ENCODE assay signal across 23 cellular contexts in the genomic region with DNA sequence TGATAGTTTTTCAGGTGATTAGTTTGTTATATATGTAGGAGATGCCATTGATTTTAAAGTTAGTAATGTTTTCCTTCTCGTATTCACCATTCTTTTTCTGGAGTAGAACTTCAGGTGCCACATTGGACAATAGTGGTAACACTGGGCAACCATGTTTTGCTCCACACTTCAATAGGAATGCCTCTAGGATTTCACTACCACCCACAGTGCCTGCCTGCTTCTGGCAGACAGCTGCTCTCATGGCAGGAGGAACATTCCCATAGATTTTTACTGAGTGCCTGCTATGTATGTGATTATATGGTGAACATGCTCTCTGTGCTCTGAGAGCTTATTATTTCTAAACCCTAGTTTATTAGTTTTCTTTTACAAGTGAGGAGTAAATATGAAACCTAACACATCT.
"Had no signal": no experiment of that assay in that cellular context is flagged by ENCODE, and none has a peak within 500 bp of the region (broad histone marks: within the 10 kb centered on the region; RNA-seq: fewer than 3 reads in every experiment).

No MANE protein-coding gene starts in this region.

- H3K27ac ChIP-seq: body of pancreas, cardiac muscle cell, foreskin keratinocyte, sigmoid colon, spleen, thoracic aorta had no signal

- H3K27me3 ChIP-seq: body of pancreas, cardiac muscle cell, foreskin keratinocyte, sigmoid colon, spleen had no signal

- H3K36me3 ChIP-seq: cardiac muscle cell, sigmoid colon, thoracic aorta had no signal

- H3K27ac Mint-ChIP-seq: activated B cell treated with CpG ODN at 0.5 μM for 24 hours; activated CD4-positive, alpha-beta memory T cell treated with anti-CD3 and anti-CD28 coated beads for 36 hours; activated naive CD8-positive, alpha-beta T cell treated with anti-CD3 and anti-CD28 coated beads, Interleukin-2, amount 50 U/mL, for 24 hours; activated T-cell treated with anti-CD3 and anti-CD28 coated beads, Interleukin-2, amount 50 U/mL, for 72 hours; memory B cell; T-helper 1 cell treated with Interleukin-12 subunit alpha and Interleukin-12 subunit beta and Interleukin-4 antibody, amounts not matched to agents 30 μg/mL and 1 μg/mL, for 36 hours; type B pancreatic cell had no signal

- H3K9me3 ChIP-seq: body of pancreas, sigmoid colon, spleen, thoracic aorta had no signal

- H3K27me3 Mint-ChIP-seq: activated B cell treated with CpG ODN at 0.5 μM for 24 hours; activated CD4-positive, alpha-beta memory T cell treated with anti-CD3 and anti-CD28 coated beads for 36 hours; activated naive CD8-positive, alpha-beta T cell treated with anti-CD3 and anti-CD28 coated beads, Interleukin-2, amount 50 U/mL, for 24 hours; memory B cell; naive B cell; type B pancreatic cell had no signal

- H3K4me3 ChIP-seq: body of pancreas, cardiac muscle cell, sigmoid colon, spleen, thoracic aorta had no signal

- H3K4me1 ChIP-seq: body of pancreas, foreskin keratinocyte, sigmoid colon had no signal

- H3K9me3 Mint-ChIP-seq: activated B cell treated with CpG ODN at 0.5 μM for 24 hours; activated CD4-positive, alpha-beta memory T cell treated with anti-CD3 and anti-CD28 coated beads for 36 hours; activated naive CD8-positive, alpha-beta T cell treated with anti-CD3 and anti-CD28 coated beads, Interleukin-2, amount 50 U/mL, for 24 hours; activated T-cell treated with anti-CD3 and anti-CD28 coated beads, Interleukin-2, amount 50 U/mL, for 72 hours; memory B cell; naive B cell; T-helper 1 cell treated with Interleukin-12 subunit alpha and Interleukin-12 subunit beta and Interleukin-4 antibody, amounts not matched to agents 30 μg/mL and 1 μg/mL, for 36 hours; type B pancreatic cell had no signal

- DNase-seq: activated B cell treated with CpG ODN at 0.5 μM for 24 hours; activated CD4-positive, alpha-beta memory T cell treated with anti-CD3 and anti-CD28 coated beads for 36 hours; activated CD4-positive, alpha-beta T cell treated with anti-CD3 and anti-CD28 coated beads for 4 hours; activated gamma-delta T cell; activated naive CD4-positive, alpha-beta T cell treated with anti-CD3 and anti-CD28 coated beads, Interleukin-2, amount 50 U/mL, for 16 hours; activated naive CD8-positive, alpha-beta T cell treated with anti-CD3 and anti-CD28 coated beads, Interleukin-2, amount 50 U/mL, for 24 hours; activated T-cell treated with anti-CD3 and anti-CD28 coated beads, Interleukin-2, amount 50 U/mL, for 72 hours; anterior cingulate cortex; body of pancreas; cortex of kidney; effector CD4-positive, alpha-beta T cell; foreskin keratinocyte; left colon; naive B cell; sigmoid colon; spleen; stimulated activated CD4-positive, alpha-beta T cell treated with anti-CD3 and anti-CD28 coated beads, Interleukin-4, amount 100 ng/mL, for 1 hour; stimulated activated naive CD4-positive, alpha-beta T cell treated with Interleukin-2 at 50 U/mL for 16 hours had no signal

- ATAC-seq: activated naive CD8-positive, alpha-beta T cell treated with anti-CD3 and anti-CD28 coated beads, Interleukin-2, amount 50 U/mL, for 24 hours; activated T-cell treated with anti-CD3 and anti-CD28 coated beads, Interleukin-2, amount 50 U/mL, for 72 hours; body of pancreas; foreskin keratinocyte; left colon had no signal

- H3K4me3 Mint-ChIP-seq: activated B cell treated with CpG ODN at 0.5 μM for 24 hours; activated CD4-positive, alpha-beta memory T cell treated with anti-CD3 and anti-CD28 coated beads for 36 hours; activated naive CD8-positive, alpha-beta T cell treated with anti-CD3 and anti-CD28 coated beads, Interleukin-2, amount 50 U/mL, for 24 hours; activated T-cell treated with anti-CD3 and anti-CD28 coated beads, Interleukin-2, amount 50 U/mL, for 72 hours; memory B cell; T-helper 1 cell treated with Interleukin-12 subunit alpha and Interleukin-12 subunit beta and Interleukin-4 antibody, amounts not matched to agents 30 μg/mL and 1 μg/mL, for 36 hours; type B pancreatic cell had no signal
